Comparison of ENCODE assay signal across 12 cellular contexts in genomic region chr19:35513231-35513974, GRCh38. TPM values are rescaled to one million over a fixed set of nuclear protein-coding genes. Genes with fewer than 3 reads are reported as not detected.
DNase-seq lines count a peak whose midpoint lies in the region; ATAC-seq, FAIRE-seq and TF ChIP-seq lines count a peak whose summit lies in the region.
"Had no signal": no experiment of that assay in that cellular context is flagged by ENCODE, and none has a peak within 500 bp of the region (broad histone marks: within the 10 kb centered on the region; RNA-seq: fewer than 3 reads in every experiment).

TSS of gene DMKN (minus strand) at chr19:35513649. CDS start at chr19:35513475, 174 bp downstream.

- H3K79me2 ChIP-seq in GM12878 (ENCODE audit: control insufficient read depth, insufficient read depth, low read length) = no peaks in the 10 kb centered on the region

- BruUV-seq in GM12878 (replicated peaks; lab: Mats Ljungman, UMichigan) = no TSS peak

- no peak within 1 kb of the TSS for H3K9ac ChIP-seq in GM12878 (ENCODE audit: control insufficient read depth, insufficient read depth, low read length)
- H3K9ac ChIP-seq in iPS-20b (ENCODE audit: low read depth, low read length) = peak within 1 kb of the TSS; percentile 52; the same call in 1 of the 2 replicates

- in situ Hi-C loops in GM12878 (cut with MboI) = no loop called here

- H3K27ac ChIP-seq in GM12878 (ENCODE audit: control insufficient read depth, insufficient read depth) = no peak within 1 kb of the TSS
- H3K27ac ChIP-seq in iPS-20b (ENCODE audit: low read length) = no peak within 1 kb of the TSS
- no peak within 1 kb of the TSS for H3K27ac ChIP-seq in stomach

- no peak for TF ChIP-seq RAD21 in GM12878 (IDR thresholded peaks at IDR 0.05; ENCODE audit: insufficient read depth, low read depth, low read length)

- SMC1A ChIA-PET in GM12878 (lab: Charles Lee; ENCODE audit: uncharacterized antibody, unreplicated experiment) = no interaction called here

- no peak within 1 kb of the TSS for H3K4me2 ChIP-seq in GM12878 (ENCODE audit: control insufficient read depth, insufficient read depth)

- TF ChIP-seq EP300 in GM12878 (IDR thresholded peaks at IDR 0.05; ENCODE audit: borderline replicate concordance in 1 of 2, control insufficient read depth in 1 of 2, low read depth in 2 of 2, low read length in 2 of 2) (no peak), stomach (IDR thresholded peaks at IDR 0.05) (no peak)

- DNase-seq in HCEC 1CT (peak; percentile 71), GM12878 (ENCODE audit: low read depth, low spot score) (no peak), stomach (no peak), DMS153 (lab: John Stamatoyannopoulos, UW) (no peak), superior temporal gyrus (ENCODE audit: extremely low spot score) (no peak), NCI-H2107 (lab: John Stamatoyannopoulos, UW) (no peak)
- no peak for DNase-seq in activated CD4-positive, alpha-beta T cell treated with anti-CD3 and anti-CD28 coated beads for 4 hours
- DNase-seq: activated B cell treated with CpG ODN at 0.5 μM for 24 hours, GDM1, midbrain, NCI-H69 had no signal

- no peak for ATAC-seq in GM12878

- no peak within 1 kb of the TSS for H2AFZ ChIP-seq in GM12878 (ENCODE audit: control insufficient read depth, low read depth, low read length)

- intact Hi-C loops in GM12878 (cut with micrococcal nuclease; ENCODE audit: unreplicated experiment) (no loop called here), stomach (cut with DNase I; ENCODE audit: low total_unique reads) (no loop called here)

- H3K9me3 ChIP-seq in GM12878 (replicated peaks; ENCODE audit: control insufficient read depth, insufficient read depth, low read length) = no peaks in the 10 kb centered on the region
- H3K9me3 ChIP-seq in iPS-20b (ENCODE audit: insufficient read depth, low read depth, low read length) = no peaks in the 10 kb centered on the region
- no peaks in the 10 kb centered on the region for H3K9me3 ChIP-seq in stomach

- no peak for TF ChIP-seq CTCF in GM12878 (IDR thresholded peaks at IDR 0.05 in 2 of 3, conservative IDR thresholded peaks at IDR 0.05 in 1 of 3; ENCODE audit: control insufficient read depth in 2 of 3, extremely low read depth in 1 of 3, insufficient read depth in 1 of 3, low read depth in 3 of 3, low read length in 3 of 3)
- no peak for TF ChIP-seq CTCF in stomach (IDR thresholded peaks at IDR 0.05)

- H3K27me3 ChIP-seq in GM12878 (replicated peaks in 1 of 2; ENCODE audit: control insufficient read depth in 2 of 2, insufficient read depth in 2 of 2, low read length in 1 of 2) = no peaks in the 10 kb centered on the region; a peak in 1 of 4 replicates
- peaks cover 39% of the 10 kb centered on the region for H3K27me3 ChIP-seq in iPS-20b (ENCODE audit: insufficient read depth, low read length)
- peaks cover 0 to 61% (median 5%) of the 10 kb centered on the region in 3 donors for H3K27me3 ChIP-seq in stomach

- no peak for FAIRE-seq in GM12878 (lab: Jason Lieb, UNC)

- POLR2A ChIA-PET in GM12878 (lab: Charles Lee) = no interaction called here

- TF ChIP-seq POLR2A in GM12878 (IDR thresholded peaks at IDR 0.05; ENCODE audit: low read depth, low read length) (no peak), stomach (IDR thresholded peaks at IDR 0.05) (no peak)

- 42% methylated on average over 13 of the region's 13 CpGs for WGBS in GM12878 (ENCODE audit: insufficient coverage, insufficient replicate concordance, low lambda C conversion rate, missing lambda C conversion rate)
- 57 to 77% (median 74%) methylated on average over 13 of the region's 13 CpGs for WGBS in stomach, 5 donors

- H3K36me3 ChIP-seq in GM12878 (ENCODE audit: control insufficient read depth in 2 of 2, insufficient read depth in 2 of 2, low read length in 1 of 2) = no peaks in the 10 kb centered on the region
- H3K36me3 ChIP-seq in iPS-20b (ENCODE audit: insufficient read depth, low read depth, low read length) = peaks cover 3% of the 10 kb centered on the region; the same call in 1 of the 2 replicates
- no peaks in the 10 kb centered on the region for H3K36me3 ChIP-seq in stomach

- CTCF ChIA-PET in GM12878 (lab: Yijun Ruan, JAX) = interaction anchor here (3.6 kb wide), 1 partner anchor 34 kb away, joined by 19 read pairs; no protein-coding TSS in a partner anchor

- H3K4me3 ChIP-seq in GM12878 (no peak within 1 kb of the TSS), iPS-20b (ENCODE audit: low read length) (peak within 1 kb of the TSS; percentile 65; the same call in 1 of the 2 replicates), stomach (no peak within 1 kb of the TSS)

- H3K4me1 ChIP-seq in GM12878 (ENCODE audit: control insufficient read depth, insufficient read depth, low read length) (peaks cover 3% of the 10 kb centered on the region; the same call in 1 of the 2 replicates), iPS-20b (ENCODE audit: insufficient read depth, low read length) (peaks cover 6% of the 10 kb centered on the region), stomach (peaks cover 0 to 24% (median 10%) of the 10 kb centered on the region in 4 donors)

- RAD21 ChIA-PET in GM12878 (lab: Charles Lee; ENCODE audit: unreplicated experiment) = no interaction called here

- H4K20me1 ChIP-seq in GM12878 (ENCODE audit: control insufficient read depth, insufficient read depth) = no peaks in the 10 kb centered on the region

TF ChIP-seq in GM12878, 131 proteins besides CTCF, POLR2A, EP300 and RAD21 (continues in another document):
- no peak for TF ChIP-seq CHD1 (IDR thresholded peaks at IDR 0.05; ENCODE audit: low read depth, low read length)
- TF ChIP-seq SRF (IDR thresholded peaks at IDR 0.05; ENCODE audit: low read depth in 2 of 2, low read length in 2 of 2) = no peak
- TF ChIP-seq CEBPZ (IDR thresholded peaks at IDR 0.05; ENCODE audit: low read depth, low read length) = no peak
- no peak for TF ChIP-seq FOS (IDR thresholded peaks at IDR 0.05; ENCODE audit: borderline replicate concordance, extremely low read depth, insufficient read length)

RNA-seq across cellular contexts. Expression of gene DMKN, which starts in this region (rescaled TPM):
- 230 and 233 TPM in 2 replicates for total RNA-seq in GM12878 (2013; cell fraction: nucleolus; rRNA removed)
- 59.5 and 68.0 TPM in 2 replicates for total RNA-seq in GM12878 (2014; rRNA removed)
- total RNA-seq in GM12878 (2014; rRNA removed; fragmentation: Illumina TruSeq; extraction: Trizol) = 52.6 and 61.3 TPM in 2 replicates
- total RNA-seq in GM12878 (2021) = 57.8 and 64.9 TPM in 2 replicates
- polyA plus RNA-seq in GM12878 (2011; ENCODE audit: low read depth) = 52.3 TPM
- 60.7 and 72.5 TPM in 2 replicates for polyA plus RNA-seq in GM12878 (2011; rRNA removed)
- 78.7 and 92.1 TPM in 2 replicates for polyA plus RNA-seq in GM12878 (2011; cell fraction: cytosol; rRNA removed)
- 118 and 167 TPM in 2 replicates for polyA plus RNA-seq in GM12878 (2011; cell fraction: nucleus; rRNA removed)
- polyA plus RNA-seq in GM12878 (2012) = 23.7 and 29.9 TPM in 2 replicates
- polyA plus RNA-seq in GM12878 (2014; fragmentation: Illumina TruSeq; extraction: Trizol) = 90.7 and 102 TPM in 2 replicates
- 10 to 100 TPM; 36.4 to 43.3 TPM for polyA plus RNA-seq in GM12878 (2014; fragmentation: Nextera tagmentation; extraction: Ambion mirVana)
- polyA plus RNA-seq in GM12878 (2014; rRNA removed) = 87.8 and 114 TPM in 2 replicates
- polyA plus RNA-seq in GM12878 (2016; fragmentation: Nextera tagmentation; extraction: Ambion mirVana) = 10 to 100 TPM; 57.8 to 65.9 TPM
- polyA minus RNA-seq in GM12878 (2011; rRNA and poly(A)+ RNA removed) = 16.8 and 29.2 TPM in 2 replicates
- polyA minus RNA-seq in GM12878 (2011; cell fraction: cytosol; rRNA and poly(A)+ RNA removed) = 10.3 and 13.2 TPM in 2 replicates
- 28.0 and 32.9 TPM in 2 replicates for polyA minus RNA-seq in GM12878 (2011; cell fraction: nucleus; rRNA and poly(A)+ RNA removed)
- 10 to 100 TPM in 2 of 5 donors, 1 to 10 TPM in 2, not detected in 1; 4.9 to 36.9 (median 20.2) TPM for total RNA-seq in stomach
- 100 to 1,000 TPM in 1 of 3 donors, 10 to 100 TPM in 2; 76.7 to 139 (median 83.6) TPM for polyA plus RNA-seq in stomach
